ENCODE assay signal across 23 cellular contexts in the genomic region with DNA sequence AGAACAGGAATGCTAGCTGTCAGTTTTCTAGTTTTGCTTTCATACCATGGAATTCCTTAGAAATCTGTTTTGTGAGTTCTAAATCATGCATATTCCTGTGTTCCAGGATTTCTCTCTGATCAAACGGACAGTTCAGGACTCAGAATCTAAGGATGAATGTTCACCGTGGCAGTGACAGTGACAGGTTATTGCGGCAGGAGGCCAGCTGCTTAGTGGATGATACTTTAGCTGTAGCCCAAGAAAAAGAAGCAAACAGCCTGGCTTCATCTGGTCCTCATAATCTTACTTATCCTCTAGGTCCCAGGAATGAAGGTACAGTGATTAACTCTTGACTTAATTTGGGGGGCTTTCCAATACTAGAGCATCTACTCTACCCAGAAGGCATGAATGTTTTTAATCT. TPM values are rescaled to one million over a fixed set of nuclear protein-coding genes. Genes with fewer than 3 reads are reported as not detected.
DNase-seq lines count a peak whose midpoint lies in the region; ATAC-seq and TF ChIP-seq lines count a peak whose summit lies in the region.
"Had no signal": no experiment of that assay in that cellular context is flagged by ENCODE, and none has a peak within 500 bp of the region (broad histone marks: within the 10 kb centered on the region; RNA-seq: fewer than 3 reads in every experiment).

No MANE protein-coding gene starts in this region.

- no peak overlapping the region for H3K27ac ChIP-seq in CD4-positive, CD25-positive, alpha-beta regulatory T cell (ENCODE audit: insufficient read depth, low read length, poor library complexity, severe bottlenecking)
- no peak overlapping the region for H3K27ac ChIP-seq in caudate nucleus (ENCODE audit: low read depth, low read length)
- no peak overlapping the region for H3K27ac ChIP-seq in PC-3 (ENCODE audit: low read length)
- H3K27ac ChIP-seq: 22Rv1, GM23248, Peyer's patch, SJSA1 had no signal

- no peaks in the 10 kb centered on the region for H3K4me1 ChIP-seq in CD4-positive, CD25-positive, alpha-beta regulatory T cell (ENCODE audit: control insufficient read depth, insufficient read depth, low read length, poor library complexity, severe bottlenecking)
- no peaks in the 10 kb centered on the region for H3K4me1 ChIP-seq in PC-3 (ENCODE audit: insufficient read depth, low read length)
- H3K4me1 ChIP-seq: Peyer's patch had no signal

- intact Hi-C loops in activated CD4-positive, alpha-beta T cell treated with anti-CD3 and anti-CD28 coated beads for 36 hours (cut with DNase I, micrococcal nuclease), result no loop called here
- intact Hi-C loops in PC-3 (cut with micrococcal nuclease), result no loop called here

- H3K4me1 Mint-ChIP-seq in activated CD4-positive, alpha-beta T cell treated with anti-CD3 and anti-CD28 coated beads for 36 hours, result peaks cover 5% of the 10 kb centered on the region
- H3K4me1 Mint-ChIP-seq in CD4-positive, CD25-positive, alpha-beta regulatory T cell, result peaks cover 17 to 24% (median 23%) of the 10 kb centered on the region in 4 donors
- peaks cover 9% of the 10 kb centered on the region for H3K4me1 Mint-ChIP-seq in memory B cell

- no peak for TF ChIP-seq CTCF in PC-3 (conservative IDR thresholded peaks at IDR 0.05; ENCODE audit: low read depth, low read length)

- no peak overlapping the region for H3K4me3 Mint-ChIP-seq in activated CD4-positive, alpha-beta T cell treated with anti-CD3 and anti-CD28 coated beads for 36 hours
- no peak overlapping the region for H3K4me3 Mint-ChIP-seq in CD4-positive, CD25-positive, alpha-beta regulatory T cell
- no peak overlapping the region for H3K4me3 Mint-ChIP-seq in memory B cell

- H4K20me1 ChIP-seq in PC-3 (ENCODE audit: low read length), result 0 out of 2 replicates have a peak, but pooled peaks cover 4% of the 10 kb centered on the region

- no TSS peak for BruUV-seq in PC-3 (replicated peaks; lab: Mats Ljungman, UMichigan)

- H3K9me2 ChIP-seq in PC-3 (replicated peaks; ENCODE audit: low read length), result no peaks in the 10 kb centered on the region

- H3K9ac ChIP-seq in PC-3 (ENCODE audit: low read length), result no peak overlapping the region
- H3K9ac ChIP-seq: GM23248 had no signal

- H2AFZ ChIP-seq in PC-3 (ENCODE audit: low read length), result no peak overlapping the region
- H2AFZ ChIP-seq: GM23248 had no signal

- POLR2A ChIA-PET in activated CD4-positive, alpha-beta T cell treated with anti-CD3 and anti-CD28 coated beads for 36 hours (lab: Charles Lee), result interaction anchor here (0.5 kb wide), 1 partner anchor 35 kb away, joined by 7 read pairs; no protein-coding TSS in a partner anchor
- POLR2A ChIA-PET in PC-3 (lab: Charles Lee; ENCODE audit: unreplicated experiment), result no interaction called here

- ATAC-seq in activated CD4-positive, alpha-beta T cell treated with anti-CD3 and anti-CD28 coated beads for 36 hours, result no peak
- no peak for ATAC-seq in CD4-positive, CD25-positive, alpha-beta regulatory T cell (ENCODE audit: low read depth in 2 of 2)
- no peak for ATAC-seq in memory B cell (ENCODE audit: low read depth)
- ATAC-seq in PC-3, result no peak

- DNase-seq in activated CD4-positive, alpha-beta T cell treated with anti-CD3 and anti-CD28 coated beads for 36 hours, result no peak
- no peak for DNase-seq in activated CD4-positive, alpha-beta T cell treated with anti-CD3 and anti-CD28 coated beads for 1 hour
- DNase-seq in CD4-positive, CD25-positive, alpha-beta regulatory T cell, result no peak
- peak; percentile 84 for DNase-seq in NCI-H82 (lab: John Stamatoyannopoulos, UW)
- no peak for DNase-seq in memory B cell (ENCODE audit: low spot score in 2 of 2)
- DNase-seq in caudate nucleus (lab: John Stamatoyannopoulos, UW), result no peak
- DNase-seq in RKO (ENCODE audit: low spot score), result no peak
- DNase-seq in PC-3, result no peak
- DNase-seq: C1 segment of cervical spinal cord, DMS 273 treated with DMSO at 0.1 percent for 48 hours, DMS79 treated with DMSO at 0.1 percent for 48 hours, GM23248, MM.1S, NCI-H1048, NCI-H1417 treated with DMSO at 0.1 percent for 48 hours, NCI-H187, NCI-H2107, NCI-H69, Peyer's patch had no signal

- H3K27me3 ChIP-seq in CD4-positive, CD25-positive, alpha-beta regulatory T cell (ENCODE audit: control insufficient read depth, insufficient read depth, low read length), result no peaks in the 10 kb centered on the region
- H3K27me3 ChIP-seq in PC-3 (ENCODE audit: low read length), result no peaks in the 10 kb centered on the region
- H3K27me3 ChIP-seq: Peyer's patch, SJSA1 had no signal

- H3K4me3 ChIP-seq in CD4-positive, CD25-positive, alpha-beta regulatory T cell (ENCODE audit: low read depth, low read length), result no peak overlapping the region
- no peak overlapping the region for H3K4me3 ChIP-seq in PC-3 (ENCODE audit: low read length)
- H3K4me3 ChIP-seq: GM23248, HAP-1, Peyer's patch, SJSA1 had no signal

- no peaks in the 10 kb centered on the region for H3K9me3 ChIP-seq in CD4-positive, CD25-positive, alpha-beta regulatory T cell (ENCODE audit: control insufficient read depth in 2 of 2, low read length in 2 of 2)
- no peaks in the 10 kb centered on the region for H3K9me3 ChIP-seq in PC-3 (ENCODE audit: low read length)
- H3K9me3 ChIP-seq: HAP-1, Peyer's patch, SJSA1 had no signal

- peaks cover 29% of the 10 kb centered on the region for H3K79me2 ChIP-seq in PC-3 (ENCODE audit: low read length)

- no peak overlapping the region for H3K4me2 ChIP-seq in PC-3 (ENCODE audit: low read length)

- peak overlapping the region; percentile 13 for H3K27ac Mint-ChIP-seq in activated CD4-positive, alpha-beta T cell treated with anti-CD3 and anti-CD28 coated beads for 36 hours
- H3K27ac Mint-ChIP-seq in CD4-positive, CD25-positive, alpha-beta regulatory T cell, result peak overlapping the region in 2 of 3 donors; percentile 36 to 47
- peak overlapping the region; percentile 42 for H3K27ac Mint-ChIP-seq in memory B cell

- no peaks in the 10 kb centered on the region for H3K27me3 Mint-ChIP-seq in activated CD4-positive, alpha-beta T cell treated with anti-CD3 and anti-CD28 coated beads for 36 hours
- no peaks in the 10 kb centered on the region for H3K27me3 Mint-ChIP-seq in CD4-positive, CD25-positive, alpha-beta regulatory T cell
- H3K27me3 Mint-ChIP-seq in memory B cell, result no peaks in the 10 kb centered on the region

- peaks cover 22% of the 10 kb centered on the region for H3K36me3 ChIP-seq in CD4-positive, CD25-positive, alpha-beta regulatory T cell (ENCODE audit: control insufficient read depth, insufficient read depth, low read length)
- peaks cover 10% of the 10 kb centered on the region; the same call in 1 of the 2 replicates for H3K36me3 ChIP-seq in PC-3 (ENCODE audit: low read depth, low read length)

- H3F3A ChIP-seq in PC-3 (ENCODE audit: low read length, unreplicated experiment), result no peaks in the 10 kb centered on the region

- CTCF ChIA-PET in activated CD4-positive, alpha-beta T cell treated with anti-CD3 and anti-CD28 coated beads for 36 hours (lab: Charles Lee), result interaction anchor here (0.8 kb wide), 1 partner anchor 8 kb away, joined by 3 read pairs; no protein-coding TSS in a partner anchor
- CTCF ChIA-PET in PC-3 (lab: Charles Lee), result no interaction called here

- no peaks in the 10 kb centered on the region for H3K9me3 Mint-ChIP-seq in activated CD4-positive, alpha-beta T cell treated with anti-CD3 and anti-CD28 coated beads for 36 hours (ENCODE audit: low read depth)
- peaks cover 0 to 1% (median 0%) of the 10 kb centered on the region in 7 donors for H3K9me3 Mint-ChIP-seq in CD4-positive, CD25-positive, alpha-beta regulatory T cell
- no peaks in the 10 kb centered on the region for H3K9me3 Mint-ChIP-seq in memory B cell

- H3K36me3 Mint-ChIP-seq in activated CD4-positive, alpha-beta T cell treated with anti-CD3 and anti-CD28 coated beads for 36 hours (ENCODE audit: low read depth), result peaks cover 15% of the 10 kb centered on the region
- H3K36me3 Mint-ChIP-seq in CD4-positive, CD25-positive, alpha-beta regulatory T cell, result peaks cover 30% of the 10 kb centered on the region
- peaks cover 8% of the 10 kb centered on the region for H3K36me3 Mint-ChIP-seq in memory B cell

RNA-seq across cellular contexts. Expression of gene KCTD20, which starts 27.1 kb away (rescaled TPM):
- 10 to 100 TPM; 46.5 to 50.6 TPM for total RNA-seq in activated CD4-positive, alpha-beta T cell treated with anti-CD3 and anti-CD28 coated beads for 36 hours
- total RNA-seq in CD4-positive, CD25-positive, alpha-beta regulatory T cell, result 41.7 TPM
- 10 to 100 TPM; 35.4 to 47.8 (median 40.1) TPM for polyA plus RNA-seq in CD4-positive, CD25-positive, alpha-beta regulatory T cell
- 20.8 and 26.5 TPM in 2 replicates for total RNA-seq in PC-3 (2014; rRNA removed)

RNA-seq across cellular contexts. Expression of gene PXT1, which starts 27.3 kb away (rescaled TPM):
- under 1 TPM; 0.11 to 0.14 TPM for total RNA-seq in activated CD4-positive, alpha-beta T cell treated with anti-CD3 and anti-CD28 coated beads for 36 hours
- 0.37 TPM for total RNA-seq in CD4-positive, CD25-positive, alpha-beta regulatory T cell
- polyA plus RNA-seq in CD4-positive, CD25-positive, alpha-beta regulatory T cell, result under 1 TPM in 2 of 4 donors, not detected in 2; 0.08 to 0.09 TPM
- total RNA-seq in PC-3 (2014; rRNA removed), result not detected in 2 replicates
- total RNA-seq: GM23248, NCI-H460, Peyer's patch, SJSA1 had no signal
- polyA plus RNA-seq: GM23248 had no signal
